ENCODE assay signal across 7 cellular contexts in the genomic region with DNA sequence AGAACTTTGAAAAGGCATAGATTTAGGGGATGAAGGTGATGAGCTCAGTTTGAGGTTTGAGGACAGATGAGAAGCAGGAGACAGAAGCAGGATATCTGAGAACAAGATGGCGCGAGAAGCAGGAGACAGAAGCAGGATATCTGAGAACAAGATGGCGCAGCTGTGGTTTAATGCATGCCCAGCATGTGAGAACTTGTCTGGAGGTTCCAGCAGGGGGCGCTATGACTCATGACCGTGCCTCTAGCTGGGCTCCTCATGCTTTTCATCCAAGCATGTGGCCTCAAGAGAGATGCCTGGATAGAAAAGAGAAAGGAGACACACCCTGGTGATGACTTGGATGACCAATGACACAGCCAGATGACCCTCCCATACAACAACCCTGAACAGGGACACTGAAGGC. TPM values are rescaled to one million over a fixed set of nuclear protein-coding genes. Genes with fewer than 3 reads are reported as not detected.
"Had no signal": no experiment of that assay in that cellular context is flagged by ENCODE, and none has a peak within 500 bp of the region (broad histone marks: within the 10 kb centered on the region; RNA-seq: fewer than 3 reads in every experiment).

No MANE protein-coding gene starts in this region.

RNA-seq across cellular contexts. Expression of a gene that starts 10.9 kb away (rescaled TPM):
- polyA plus RNA-seq: neural cell had no signal

RNA-seq across cellular contexts. Expression of a gene that starts 15.4 kb away (rescaled TPM):
- polyA plus RNA-seq: neural cell had no signal

RNA-seq across cellular contexts. Expression of a gene that starts 32.2 kb away (rescaled TPM):
- total RNA-seq: activated CD8-positive, alpha-beta memory T cell treated with anti-CD3 and anti-CD28 coated beads for 36 hours; activated naive CD4-positive, alpha-beta T cell treated with anti-CD3 and anti-CD28 coated beads for 36 hours; colonic mucosa; esophagus squamous epithelium; mucosa of gallbladder had no signal
- polyA plus RNA-seq: neural cell had no signal

RNA-seq across cellular contexts. Expression of a gene that starts 40.6 kb away (rescaled TPM):
- total RNA-seq: activated CD8-positive, alpha-beta memory T cell treated with anti-CD3 and anti-CD28 coated beads for 36 hours; activated naive CD4-positive, alpha-beta T cell treated with anti-CD3 and anti-CD28 coated beads for 36 hours; activated naive CD8-positive, alpha-beta T cell treated with anti-CD3 and anti-CD28 coated beads, Interleukin-2, amount 10 ng/mL, durations not matched to agents 7 days and 5 days; colonic mucosa; mucosa of gallbladder had no signal
- polyA plus RNA-seq: neural cell had no signal
